12 cellular contexts compared by ENCODE assay signal in genomic region chr17:64964796-64965195, GRCh38. TPM values are rescaled to one million over a fixed set of nuclear protein-coding genes. Genes with fewer than 3 reads are reported as not detected.
A peak's percentile ranks its signal among the peaks of the same experiment; 100 is the strongest.
DNase-seq lines count a peak whose midpoint lies in the region; ATAC-seq and TF ChIP-seq lines count a peak whose summit lies in the region.
"Had no signal": no experiment of that assay in that cellular context is flagged by ENCODE, and none has a peak within 500 bp of the region (broad histone marks: within the 10 kb centered on the region; RNA-seq: fewer than 3 reads in every experiment).

No MANE protein-coding gene starts in this region.

- intact Hi-C loops in stomach (cut with DNase I; ENCODE audit: low total_unique reads) = no loop called here

- H3K27ac Mint-ChIP-seq in activated T-cell treated with anti-CD3 and anti-CD28 coated beads, Interleukin-2, amount 50 U/mL, for 72 hours = peak overlapping the region; percentile 41
- H3K27ac Mint-ChIP-seq in mesothelial cell of epicardium = no peak overlapping the region

- WGBS in stomach, 5 donors = 62 to 82% (median 76%) methylated on average over 8 to 9 of the region's 9 CpGs
- WGBS in upper lobe of left lung, 2 donors = 87 to 91% methylated on average over 9 of the region's 9 CpGs

- peaks cover 8 to 50% (median 30%) of the 10 kb centered on the region in 4 donors for H3K4me1 ChIP-seq in stomach
- peaks cover 8 to 34% (median 17%) of the 10 kb centered on the region in 4 donors for H3K4me1 ChIP-seq in upper lobe of left lung

- no peaks in the 10 kb centered on the region for H3K9me3 Mint-ChIP-seq in activated T-cell treated with anti-CD3 and anti-CD28 coated beads, Interleukin-2, amount 50 U/mL, for 72 hours
- no peaks in the 10 kb centered on the region for H3K9me3 Mint-ChIP-seq in mesothelial cell of epicardium

- H3K36me3 ChIP-seq in stomach (no peaks in the 10 kb centered on the region), upper lobe of left lung (no peaks in the 10 kb centered on the region), brain microvascular endothelial cell (replicated peaks) (no peaks in the 10 kb centered on the region)
- H3K36me3 ChIP-seq: WERI-Rb-1 had no signal

- TF ChIP-seq CTCF in stomach (IDR thresholded peaks at IDR 0.05) = no peak
- no peak for TF ChIP-seq CTCF in upper lobe of left lung (IDR thresholded peaks at IDR 0.05)
- no peak for TF ChIP-seq CTCF in mesothelial cell of epicardium (IDR thresholded peaks at IDR 0.05; ENCODE audit: unreplicated experiment)
- TF ChIP-seq CTCF in brain microvascular endothelial cell (IDR thresholded peaks at IDR 0.05; ENCODE audit: low read depth, low read length, missing control alignments) = no peak

- in situ Hi-C loops in brain microvascular endothelial cell (cut with HindIII; ENCODE audit: low pct_ligation_motif_present, low sequenced_read_pairs) = no loop called here

- no peak for DNase-seq in activated T-cell treated with anti-CD3 and anti-CD28 coated beads, Interleukin-2, amount 50 U/mL, for 72 hours
- DNase-seq in activated T-cell treated with anti-CD3 and anti-CD28 coated beads for 4 hours (no peak), OCI-M1 (lab: John Stamatoyannopoulos, UW) (peak; percentile 17), foreskin melanocyte (peak; percentile 67), stomach (no peak), upper lobe of left lung (no peak), mesothelial cell of epicardium (ENCODE audit: low spot score in 2 of 2, unreplicated experiment in 2 of 2) (no peak), brain microvascular endothelial cell (no peak)
- DNase-seq: body of pancreas, mammary epithelial cell, NCI-H1092, WERI-Rb-1 had no signal

- peaks cover 66% of the 10 kb centered on the region for H3K4me1 Mint-ChIP-seq in activated T-cell treated with anti-CD3 and anti-CD28 coated beads, Interleukin-2, amount 50 U/mL, for 72 hours (ENCODE audit: low read depth)
- H3K4me1 Mint-ChIP-seq in mesothelial cell of epicardium = peaks cover 20% of the 10 kb centered on the region

- H3K27me3 ChIP-seq in stomach = no peaks in the 10 kb centered on the region
- H3K27me3 ChIP-seq in upper lobe of left lung = no peaks in the 10 kb centered on the region
- H3K27me3 ChIP-seq in brain microvascular endothelial cell (replicated peaks) = no peaks in the 10 kb centered on the region
- H3K27me3 ChIP-seq: body of pancreas had no signal

- TF ChIP-seq EP300 in stomach (IDR thresholded peaks at IDR 0.05) (no peak), upper lobe of left lung (IDR thresholded peaks at IDR 0.05) (no peak)

- H3K4me3 ChIP-seq in stomach (no peak overlapping the region), upper lobe of left lung (no peak overlapping the region), brain microvascular endothelial cell (ENCODE audit: low read depth, low read length) (no peak overlapping the region)
- H3K4me3 ChIP-seq: body of pancreas had no signal

- H3K27me3 Mint-ChIP-seq in activated T-cell treated with anti-CD3 and anti-CD28 coated beads, Interleukin-2, amount 50 U/mL, for 72 hours (ENCODE audit: low read depth) = no peaks in the 10 kb centered on the region
- peaks cover 1% of the 10 kb centered on the region for H3K27me3 Mint-ChIP-seq in mesothelial cell of epicardium (ENCODE audit: low read depth)

- no peak for ATAC-seq in activated T-cell treated with anti-CD3 and anti-CD28 coated beads, Interleukin-2, amount 50 U/mL, for 72 hours (replicated peaks in 1 of 2)
- ATAC-seq in upper lobe of left lung (ENCODE audit: low FRiP score in 2 of 2) = no peak
- ATAC-seq: body of pancreas had no signal

- no peaks in the 10 kb centered on the region for H3K9me3 ChIP-seq in stomach
- no peaks in the 10 kb centered on the region for H3K9me3 ChIP-seq in upper lobe of left lung
- H3K9me3 ChIP-seq: body of pancreas had no signal

- H3K36me3 Mint-ChIP-seq in activated T-cell treated with anti-CD3 and anti-CD28 coated beads, Interleukin-2, amount 50 U/mL, for 72 hours (ENCODE audit: insufficient read depth in 2 of 2) = no peaks in the 10 kb centered on the region
- H3K36me3 Mint-ChIP-seq in mesothelial cell of epicardium = no peaks in the 10 kb centered on the region

- H3K27ac ChIP-seq in stomach (peak overlapping the region in 3 of 5 donors; percentile 82 to 83 (median 82)), upper lobe of left lung (no peak overlapping the region), brain microvascular endothelial cell (no peak overlapping the region)
- H3K27ac ChIP-seq: WERI-Rb-1 had no signal

- peak overlapping the region; percentile 11 to 89 for H3K4me3 Mint-ChIP-seq in activated T-cell treated with anti-CD3 and anti-CD28 coated beads, Interleukin-2, amount 50 U/mL, for 72 hours
- H3K4me3 Mint-ChIP-seq in mesothelial cell of epicardium = no peak overlapping the region

- no peak for TF ChIP-seq POLR2A in stomach (IDR thresholded peaks at IDR 0.05)
- TF ChIP-seq POLR2A in upper lobe of left lung (IDR thresholded peaks at IDR 0.05) = no peak

RNA-seq across cellular contexts. Expression of gene LRRC37A3, which starts 45.5 kb away (rescaled TPM):
- 10 to 100 TPM in 1 of 2 donors, 1 to 10 TPM in 1; 5.5 to 22.0 TPM for total RNA-seq in activated T-cell treated with anti-CD3 and anti-CD28 coated beads, Interleukin-2, amount 50 U/mL, for 72 hours
- 10 to 100 TPM in 3 of 5 donors, 1 to 10 TPM in 2; 2.3 to 19.6 (median 10.5) TPM for total RNA-seq in stomach
- 1 to 10 TPM; 1.6 to 3.3 (median 2.7) TPM for polyA plus RNA-seq in stomach
- total RNA-seq in upper lobe of left lung = 10 to 100 TPM in 5 of 6 donors, 1 to 10 TPM in 1; 4.0 to 13.6 (median 10.4) TPM
- 31.5 to 34.7 TPM (median 34.7 TPM) in 3 replicates for total RNA-seq in mesothelial cell of epicardium

Comparison
In these comparisons a context has a peak if more than half of its experiments do, and no peak if none do; other contexts are left out.
1. DNase-seq: peak in OCI-M1 (single experiment) and foreskin melanocyte (single experiment); none in activated T-cell treated with anti-CD3 and anti-CD28 coated beads, Interleukin-2, amount 50 U/mL, for 72 hours (0 of 2), activated T-cell treated with anti-CD3 and anti-CD28 coated beads for 4 hours (single experiment), stomach (single experiment), upper lobe of left lung (0 of 2), mesothelial cell of epicardium (0 of 2) and brain microvascular endothelial cell (single experiment).
2. H3K27ac ChIP-seq: peak in stomach (3 of 5); none in upper lobe of left lung (0 of 4) and brain microvascular endothelial cell (single experiment).